Comparison of ENCODE assay signal across 8 cellular contexts in genomic region chr11:47409440-47410403, GRCh38. TPM values are rescaled to one million over a fixed set of nuclear protein-coding genes. Genes with fewer than 3 reads are reported as not detected.
DNase-seq lines count a peak whose midpoint lies in the region; ATAC-seq and TF ChIP-seq lines count a peak whose summit lies in the region.

No MANE protein-coding gene starts in this region.

- peaks cover 20% of the 10 kb centered on the region for H3K36me3 Mint-ChIP-seq in brain

- H3K27me3 ChIP-seq in left ventricle myocardium inferior (ENCODE audit: low read depth) (no peaks in the 10 kb centered on the region), aorta (ENCODE audit: control insufficient read depth in 1 of 2, insufficient read depth in 2 of 2, low read length in 1 of 2) (no peaks in the 10 kb centered on the region)

- H3K27ac ChIP-seq in left ventricle myocardium inferior (replicated peaks): peak overlapping the region; percentile 99
- H3K27ac ChIP-seq in mesodermal cell (ENCODE audit: low read depth, low read length, severe bottlenecking): no peak overlapping the region
- H3K27ac ChIP-seq in aorta (ENCODE audit: low read depth in 1 of 2, low read length in 2 of 2): peak overlapping the region; percentile 16 to 79

- WGBS in mesodermal cell (ENCODE audit: insufficient coverage in 2 of 2), 2 experiments: 94 to 95% methylated on average over 27 to 31 of the region's 32 CpGs
- WGBS in aorta, 2 donors: 35 to 48% methylated on average over 26 to 32 of the region's 32 CpGs

- intact Hi-C loops in left ventricle myocardium inferior (cut with micrococcal nuclease): no loop called here
- intact Hi-C loops in Right ventricle myocardium superior (cut with DNase I): no loop called here
- intact Hi-C loops in aorta (cut with DNase I): loop anchor here in 1 of 2 donors (5.0 to 10.0 kb wide), 2 partner anchors 37 to 165 kb away; partner anchors contain the start of genes KBTBD4 and NDUFS3

- DNase-seq in left ventricle myocardium inferior (no peak), Right ventricle myocardium superior (no peak), aorta (peak in 1 of 2 donors; percentile 78), hippocampal formation (lab: John Stamatoyannopoulos, UW) (no peak)

- H3K4me3 Mint-ChIP-seq in brain: peak overlapping the region; percentile 94 to 99 (median 95)

- H3K4me1 ChIP-seq in left ventricle myocardium inferior (peaks cover 63% of the 10 kb centered on the region), mesodermal cell (ENCODE audit: control insufficient read depth, insufficient read depth, low read length, poor library complexity, severe bottlenecking) (peaks cover 24% of the 10 kb centered on the region), aorta (ENCODE audit: control insufficient read depth in 1 of 2, insufficient read depth in 2 of 2, low read length in 2 of 2) (no peaks in the 10 kb centered on the region)

- peak overlapping the region; percentile 87 for H3K4me3 ChIP-seq in left ventricle myocardium inferior
- peak overlapping the region; percentile 67 for H3K4me3 ChIP-seq in mesodermal cell (ENCODE audit: extremely low read depth, insufficient read depth, low read length, poor library complexity, severe bottlenecking)
- peak overlapping the region; percentile 19 to 58 for H3K4me3 ChIP-seq in aorta (ENCODE audit: low read length in 2 of 2)

- no peak for ATAC-seq in Right ventricle myocardium superior (ENCODE audit: poor library complexity)
- ATAC-seq in aorta (ENCODE audit: low FRiP score): no peak
- no peak for ATAC-seq in GM18868 (IDR thresholded peaks at IDR 0.05; ENCODE audit: unreplicated experiment)
- no peak for ATAC-seq in GM19395 (IDR thresholded peaks at IDR 0.05; ENCODE audit: unreplicated experiment)

- H3K36me3 ChIP-seq in left ventricle myocardium inferior: peaks cover 44% of the 10 kb centered on the region
- H3K36me3 ChIP-seq in mesodermal cell (ENCODE audit: control insufficient read depth, insufficient read depth, low read length): peaks cover 45% of the 10 kb centered on the region
- peaks cover 0 to 3% of the 10 kb centered on the region in 2 donors for H3K36me3 ChIP-seq in aorta (ENCODE audit: control insufficient read depth in 1 of 2, insufficient read depth in 2 of 2, low read length in 1 of 2)

- peaks cover 6% of the 10 kb centered on the region for H3K27me3 Mint-ChIP-seq in brain

- H3K9me3 Mint-ChIP-seq in brain: no peaks in the 10 kb centered on the region

- H3K9me3 ChIP-seq in left ventricle myocardium inferior (replicated peaks) (no peaks in the 10 kb centered on the region), mesodermal cell (ENCODE audit: control insufficient read depth, low read length) (no peaks in the 10 kb centered on the region), aorta (ENCODE audit: control insufficient read depth, low read length) (no peaks in the 10 kb centered on the region)

- peaks cover 32% of the 10 kb centered on the region for H3K4me1 Mint-ChIP-seq in brain

- TF ChIP-seq CTCF in left ventricle myocardium inferior (IDR thresholded peaks at IDR 0.05; ENCODE audit: borderline replicate concordance) (no peak), brain (conservative IDR thresholded peaks at IDR 0.05) (no peak)

- H3K27ac Mint-ChIP-seq in brain: peak overlapping the region; percentile 92 to 99 (median 96)

RNA-seq across cellular contexts. Expression of gene SLC39A13, which starts 1.3 kb away (rescaled TPM):
- 36.5 TPM for total RNA-seq in left ventricle myocardium inferior
- total RNA-seq in Right ventricle myocardium superior: 34.5 TPM
- polyA plus RNA-seq in brain (ENCODE audit: insufficient read depth, low read depth, low replicate concordance): 23.0 TPM
- 49.3 TPM for polyA plus RNA-seq in mesodermal cell (2013, experiment 1 of 2)
- 39.5 TPM for polyA plus RNA-seq in mesodermal cell (2013, experiment 2 of 2)
- total RNA-seq in aorta: 10 to 100 TPM; 75.1 to 88.9 TPM
- polyA plus RNA-seq in aorta: 100 to 1,000 TPM in 1 of 2 donors, 10 to 100 TPM in 1; 34.7 to 118 TPM

RNA-seq across cellular contexts. Expression of gene PSMC3, which starts 16.5 kb away (rescaled TPM):
- 146 TPM for total RNA-seq in left ventricle myocardium inferior
- total RNA-seq in Right ventricle myocardium superior: 166 TPM
- 196 TPM for polyA plus RNA-seq in brain (ENCODE audit: insufficient read depth, low read depth, low replicate concordance)
- 153 TPM for polyA plus RNA-seq in mesodermal cell (2013, experiment 1 of 2)
- polyA plus RNA-seq in mesodermal cell (2013, experiment 2 of 2): 143 TPM
- total RNA-seq in aorta: 100 to 1,000 TPM in 1 of 2 donors, 10 to 100 TPM in 1; 84.2 to 117 TPM
- 100 to 1,000 TPM; 181 to 204 TPM for polyA plus RNA-seq in aorta

RNA-seq across cellular contexts. Expression of gene SPI1, which starts 31.4 kb away (rescaled TPM):
- total RNA-seq in left ventricle myocardium inferior: 8.3 TPM
- 11.1 TPM for total RNA-seq in Right ventricle myocardium superior
- 7.5 TPM for polyA plus RNA-seq in brain (ENCODE audit: insufficient read depth, low read depth, low replicate concordance)
- polyA plus RNA-seq in mesodermal cell (2013, experiment 1 of 2): 0.33 TPM
- polyA plus RNA-seq in mesodermal cell (2013, experiment 2 of 2): not detected
- total RNA-seq in aorta: 10 to 100 TPM; 41.0 to 56.0 TPM
- 10 to 100 TPM in 1 of 2 donors, 1 to 10 TPM in 1; 6.3 to 37.8 TPM for polyA plus RNA-seq in aorta

RNA-seq across cellular contexts. Expression of gene RAPSN, which starts 39.2 kb away (rescaled TPM):
- total RNA-seq in left ventricle myocardium inferior: 2.2 TPM
- 6.7 TPM for total RNA-seq in Right ventricle myocardium superior
- 0.24 TPM for polyA plus RNA-seq in brain (ENCODE audit: insufficient read depth, low read depth, low replicate concordance)
- polyA plus RNA-seq in mesodermal cell (2013, experiment 1 of 2): not detected
- not detected for polyA plus RNA-seq in mesodermal cell (2013, experiment 2 of 2)
- under 1 TPM; 0.66 to 0.71 TPM for total RNA-seq in aorta
- under 1 TPM in 1 of 2 donors, not detected in 1; 0.46 TPM for polyA plus RNA-seq in aorta

RNA-seq across cellular contexts. Expression of gene MYBPC3, which starts 57.2 kb away (rescaled TPM):
- 2,538 TPM for total RNA-seq in left ventricle myocardium inferior
- 2,568 TPM for total RNA-seq in Right ventricle myocardium superior
- not detected for polyA plus RNA-seq in brain (ENCODE audit: insufficient read depth, low read depth, low replicate concordance)
- polyA plus RNA-seq in mesodermal cell (2013, experiment 1 of 2): not detected
- not detected for polyA plus RNA-seq in mesodermal cell (2013, experiment 2 of 2)
- total RNA-seq in aorta: under 1 TPM; 0.15 to 0.42 TPM
- 1 to 10 TPM in 1 of 2 donors, under 1 TPM in 1; 0.03 to 1.9 TPM for polyA plus RNA-seq in aorta
